Comparison of ENCODE assay signal across 24 cellular contexts in genomic region chr10:85917601-85918000, GRCh38.
"Had no signal": no experiment of that assay in that cellular context is flagged by ENCODE, and none has a peak within 500 bp of the region (broad histone marks: within the 10 kb centered on the region; RNA-seq: fewer than 3 reads in every experiment).

No MANE protein-coding gene starts in this region.

- H3K36me3 Mint-ChIP-seq: activated naive CD8-positive, alpha-beta T cell treated with anti-CD3 and anti-CD28 coated beads, Interleukin-2, amount 10 ng/mL, durations not matched to agents 7 days and 5 days; T-cell had no signal

- H3K9me3 ChIP-seq: body of pancreas, breast epithelium had no signal

- DNase-seq: activated CD4-positive, alpha-beta T cell treated with anti-CD3 and anti-CD28 coated beads, Interleukin-2, amount 50 U/mL, for 4 hours; activated CD8-positive, alpha-beta T cell treated with anti-CD3 and anti-CD28 coated beads for 36 hours; activated effector memory CD4-positive, alpha-beta T cell treated with anti-CD3 and anti-CD28 coated beads, Interleukin-2, amount 50 U/mL, for 16 hours; activated naive CD4-positive, alpha-beta T cell; activated naive CD4-positive, alpha-beta T cell treated with anti-CD3 and anti-CD28 coated beads, Interleukin-2, amount 50 U/mL, for 16 hours; activated naive CD8-positive, alpha-beta T cell treated with anti-CD3 and anti-CD28 coated beads, Interleukin-2, amount 10 ng/mL, durations not matched to agents 7 days and 5 days; activated T-cell treated with anti-CD3 and anti-CD28 coated beads, Interleukin-2, amount 50 U/mL, for 1 hour; activated T-cell treated with anti-CD3 and anti-CD28 coated beads, Interleukin-2, amount 50 U/mL, for 72 hours; Karpas-422; KBM-7; NCI-H82; NK-92 treated with Interleukin-12 subunit alpha and Interleukin-12 subunit beta, amount 100 ng/mL, for 24 hours; PC-9; SIG-M5; T-cell; T-helper 2 cell; T-helper 9 cell had no signal

- H3K36me3 ChIP-seq: breast epithelium had no signal

- H3K4me2 ChIP-seq: PC-9 had no signal

- H3K4me1 Mint-ChIP-seq: activated CD4-positive, alpha-beta T cell treated with anti-CD3 and anti-CD28 coated beads, Interleukin-2, amount 10 ng/mL, durations not matched to agents 24 days and 14 days; activated naive CD8-positive, alpha-beta T cell treated with anti-CD3 and anti-CD28 coated beads, Interleukin-2, amount 10 ng/mL, durations not matched to agents 7 days and 5 days; activated T-helper 17 cell treated with anti-CD3 and anti-CD28 coated beads, Interleukin-2, amount 50 U/mL, for 72 hours; T-cell had no signal

- ATAC-seq: activated CD8-positive, alpha-beta T cell treated with anti-CD3 and anti-CD28 coated beads for 36 hours; activated T-cell treated with anti-CD3 and anti-CD28 coated beads, Interleukin-2, amount 50 U/mL, for 72 hours; activated T-helper 17 cell treated with anti-CD3 and anti-CD28 coated beads, Interleukin-2, amount 50 U/mL, for 72 hours; body of pancreas; Right ventricle myocardium inferior; SK-N-SH treated with all-trans-retinoic acid at 6 μM for 48 hours; T-cell had no signal

- H3K27ac ChIP-seq: body of pancreas, breast epithelium, PC-9, RWPE1 had no signal

- H3K4me3 ChIP-seq: body of pancreas, breast epithelium, PC-9 had no signal

- H3K27ac Mint-ChIP-seq: activated CD4-positive, alpha-beta T cell treated with anti-CD3 and anti-CD28 coated beads, Interleukin-2, amount 10 ng/mL, durations not matched to agents 24 days and 14 days; activated CD8-positive, alpha-beta T cell treated with anti-CD3 and anti-CD28 coated beads for 36 hours; activated naive CD8-positive, alpha-beta T cell treated with anti-CD3 and anti-CD28 coated beads, Interleukin-2, amount 10 ng/mL, durations not matched to agents 7 days and 5 days; activated T-cell treated with anti-CD3 and anti-CD28 coated beads, Interleukin-2, amount 50 U/mL, for 72 hours; activated T-helper 17 cell treated with anti-CD3 and anti-CD28 coated beads, Interleukin-2, amount 50 U/mL, for 72 hours; T-cell had no signal

- H3K9me3 Mint-ChIP-seq: activated CD4-positive, alpha-beta T cell treated with anti-CD3 and anti-CD28 coated beads, Interleukin-2, amount 10 ng/mL, durations not matched to agents 24 days and 14 days; activated CD8-positive, alpha-beta T cell treated with anti-CD3 and anti-CD28 coated beads for 36 hours; activated naive CD8-positive, alpha-beta T cell treated with anti-CD3 and anti-CD28 coated beads, Interleukin-2, amount 10 ng/mL, durations not matched to agents 7 days and 5 days; activated T-cell treated with anti-CD3 and anti-CD28 coated beads, Interleukin-2, amount 50 U/mL, for 72 hours; activated T-helper 17 cell treated with anti-CD3 and anti-CD28 coated beads, Interleukin-2, amount 50 U/mL, for 72 hours; T-cell had no signal

- H3K4me3 Mint-ChIP-seq: activated CD4-positive, alpha-beta T cell treated with anti-CD3 and anti-CD28 coated beads, Interleukin-2, amount 10 ng/mL, durations not matched to agents 24 days and 14 days; activated CD8-positive, alpha-beta T cell treated with anti-CD3 and anti-CD28 coated beads for 36 hours; activated naive CD8-positive, alpha-beta T cell treated with anti-CD3 and anti-CD28 coated beads, Interleukin-2, amount 10 ng/mL, durations not matched to agents 7 days and 5 days; activated T-cell treated with anti-CD3 and anti-CD28 coated beads, Interleukin-2, amount 50 U/mL, for 72 hours; activated T-helper 17 cell treated with anti-CD3 and anti-CD28 coated beads, Interleukin-2, amount 50 U/mL, for 72 hours; T-cell had no signal

- H3K27me3 Mint-ChIP-seq: activated CD4-positive, alpha-beta T cell treated with anti-CD3 and anti-CD28 coated beads, Interleukin-2, amount 10 ng/mL, durations not matched to agents 24 days and 14 days; activated CD8-positive, alpha-beta T cell treated with anti-CD3 and anti-CD28 coated beads for 36 hours had no signal

- H3K4me1 ChIP-seq: body of pancreas, breast epithelium had no signal

- H3K27me3 ChIP-seq: body of pancreas, breast epithelium had no signal
